In the genomic region with DNA sequence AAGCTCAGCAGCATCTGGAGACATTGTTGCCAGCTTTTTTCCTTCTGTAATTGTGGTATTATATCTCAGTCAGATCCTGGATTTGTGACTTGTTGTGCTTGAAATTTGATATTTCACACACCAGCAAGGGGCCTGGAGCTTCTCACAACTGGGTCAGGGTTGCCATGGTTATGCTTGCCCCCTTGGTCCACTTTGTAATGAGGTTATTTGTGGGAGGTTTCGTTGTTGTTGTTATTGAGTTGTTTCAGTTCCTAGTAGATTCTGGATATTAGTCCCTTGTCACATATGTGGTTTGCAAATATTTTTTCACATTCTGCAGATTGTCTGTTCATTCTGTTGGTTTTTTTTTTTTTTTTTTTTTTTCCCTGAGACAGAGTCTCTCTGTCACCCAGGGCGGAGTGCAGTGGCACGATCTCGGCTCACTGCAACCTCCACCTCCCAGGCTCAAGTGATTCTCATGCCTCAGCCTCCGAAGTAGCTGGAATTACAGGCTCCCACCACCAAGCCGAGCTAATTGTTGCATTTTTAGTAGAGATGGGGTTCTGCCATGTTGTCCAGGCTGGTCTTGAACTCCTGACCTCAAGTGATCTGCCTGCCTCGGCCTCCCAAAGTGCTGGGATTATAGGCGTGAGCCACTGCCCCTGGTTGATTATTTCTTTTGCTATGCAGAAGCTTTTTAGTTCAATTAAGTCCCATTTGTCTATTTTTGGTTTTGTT, we compare ENCODE assay signal across 12 cellular contexts.
A peak's percentile ranks its signal among the peaks of the same experiment; 100 is the strongest.
DNase-seq lines count a peak whose midpoint lies in the region; ATAC-seq and TF ChIP-seq lines count a peak whose summit lies in the region.
"Had no signal": no experiment of that assay in that cellular context is flagged by ENCODE, and none has a peak within 500 bp of the region (broad histone marks: within the 10 kb centered on the region; RNA-seq: fewer than 3 reads in every experiment).

No MANE protein-coding gene starts in this region.

- H3K9me3 Mint-ChIP-seq in IgD-negative memory B cell = peaks cover 0 to 11% (median 0%) of the 10 kb centered on the region in 3 donors
- peaks cover 0 to under 1% (median 0%) of the 10 kb centered on the region in 9 donors for H3K9me3 Mint-ChIP-seq in naive thymus-derived CD8-positive, alpha-beta T cell
- H3K9me3 Mint-ChIP-seq in activated naive CD8-positive, alpha-beta T cell treated with anti-CD3 and anti-CD28 coated beads, Interleukin-2, amount 50 U/mL, for 24 hours = peaks cover 3% of the 10 kb centered on the region

- peak overlapping the region in 3 of 4 donors; percentile 36 to 74 (median 66) for H3K4me3 Mint-ChIP-seq in IgD-negative memory B cell
- H3K4me3 Mint-ChIP-seq in naive thymus-derived CD8-positive, alpha-beta T cell = no peak overlapping the region
- no peak overlapping the region for H3K4me3 Mint-ChIP-seq in activated naive CD8-positive, alpha-beta T cell treated with anti-CD3 and anti-CD28 coated beads, Interleukin-2, amount 50 U/mL, for 24 hours

- peak overlapping the region; percentile 11 to 47 (median 26) for H3K27ac Mint-ChIP-seq in IgD-negative memory B cell
- H3K27ac Mint-ChIP-seq in naive thymus-derived CD8-positive, alpha-beta T cell = no peak overlapping the region
- H3K27ac Mint-ChIP-seq in activated naive CD8-positive, alpha-beta T cell treated with anti-CD3 and anti-CD28 coated beads, Interleukin-2, amount 50 U/mL, for 24 hours = no peak overlapping the region

- peaks cover 21 to 27% (median 21%) of the 10 kb centered on the region in 3 donors for H3K4me1 Mint-ChIP-seq in IgD-negative memory B cell
- no peaks in the 10 kb centered on the region for H3K4me1 Mint-ChIP-seq in naive thymus-derived CD8-positive, alpha-beta T cell
- no peaks in the 10 kb centered on the region for H3K4me1 Mint-ChIP-seq in activated naive CD8-positive, alpha-beta T cell treated with anti-CD3 and anti-CD28 coated beads, Interleukin-2, amount 50 U/mL, for 24 hours

- H3K27me3 Mint-ChIP-seq in IgD-negative memory B cell = peaks cover 15% of the 10 kb centered on the region
- H3K27me3 Mint-ChIP-seq in naive thymus-derived CD8-positive, alpha-beta T cell = peaks cover 0 to under 1% (median 0%) of the 10 kb centered on the region in 5 donors
- no peaks in the 10 kb centered on the region for H3K27me3 Mint-ChIP-seq in activated naive CD8-positive, alpha-beta T cell treated with anti-CD3 and anti-CD28 coated beads, Interleukin-2, amount 50 U/mL, for 24 hours

- ATAC-seq in GM19328 (IDR thresholded peaks at IDR 0.05; ENCODE audit: unreplicated experiment) = peak; percentile 90
- peak; percentile 90 for ATAC-seq in HG02840 (IDR thresholded peaks at IDR 0.05; ENCODE audit: low FRiP score, unreplicated experiment)
- ATAC-seq in naive thymus-derived CD8-positive, alpha-beta T cell = no peak
- no peak for ATAC-seq in SK-N-SH treated with all-trans-retinoic acid at 6 μM for 48 hours
- no peak for ATAC-seq in activated naive CD8-positive, alpha-beta T cell treated with anti-CD3 and anti-CD28 coated beads, Interleukin-2, amount 50 U/mL, for 24 hours
- ATAC-seq: left colon had no signal

- H3K36me3 Mint-ChIP-seq in IgD-negative memory B cell = peaks cover 2% of the 10 kb centered on the region
- peaks cover 0 to 1% (median 1%) of the 10 kb centered on the region in 3 donors for H3K36me3 Mint-ChIP-seq in naive thymus-derived CD8-positive, alpha-beta T cell
- H3K36me3 Mint-ChIP-seq in activated naive CD8-positive, alpha-beta T cell treated with anti-CD3 and anti-CD28 coated beads, Interleukin-2, amount 50 U/mL, for 24 hours (ENCODE audit: low read depth) = peaks cover 2% of the 10 kb centered on the region

- POLR2A ChIA-PET in naive thymus-derived CD8-positive, alpha-beta T cell (lab: Charles Lee) = no interaction called here

- DNase-seq in CD1c-positive myeloid dendritic cell (ENCODE audit: extremely low spot score) (peak; percentile 49), DMS114 treated with DMSO at 0.1 percent for 48 hours (lab: John Stamatoyannopoulos, UW; ENCODE audit: unreplicated experiment) (no peak)
- no peak for DNase-seq in naive thymus-derived CD8-positive, alpha-beta T cell
- DNase-seq in activated naive CD8-positive, alpha-beta T cell treated with anti-CD3 and anti-CD28 coated beads, Interleukin-2, amount 50 U/mL, for 24 hours = no peak
- DNase-seq: activated CD4-positive, alpha-beta T cell treated with anti-CD3 and anti-CD28 coated beads, Interleukin-2, amount 50 U/mL, for 1 hour; Kasumi-1; left colon; PC-9 had no signal

TF ChIP-seq in SK-N-SH treated with all-trans-retinoic acid at 6 μM for 48 hours, 23 proteins besides CTCF, POLR2A, EP300 and RAD21 (continues in another document):
- TF ChIP-seq ZC3H10 (CRISPR knock-in tag; IDR thresholded peaks at IDR 0.05) (no peak), TOX (CRISPR knock-in tag; IDR thresholded peaks at IDR 0.05; ENCODE audit: borderline replicate concordance) (no peak), OSR1 (CRISPR knock-in tag; IDR thresholded peaks at IDR 0.05) (no peak), ESRRG (CRISPR knock-in tag; IDR thresholded peaks at IDR 0.05) (no peak), ZNF70 (CRISPR knock-in tag; IDR thresholded peaks at IDR 0.05) (no peak), BACH2 (CRISPR knock-in tag; IDR thresholded peaks at IDR 0.05; ENCODE audit: borderline replicate concordance) (no peak), ARNTL (CRISPR knock-in tag; IDR thresholded peaks at IDR 0.05; ENCODE audit: borderline replicate concordance, low read depth) (no peak), SNAI2 (CRISPR knock-in tag; IDR thresholded peaks at IDR 0.05) (no peak), ZNF565 (CRISPR knock-in tag; conservative IDR thresholded peaks at IDR 0.05; ENCODE audit: low read depth) (no peak), CSDC2 (CRISPR knock-in tag; IDR thresholded peaks at IDR 0.05) (no peak), ZFP3 (CRISPR knock-in tag; IDR thresholded peaks at IDR 0.05) (no peak), PPARA (CRISPR knock-in tag; IDR thresholded peaks at IDR 0.05; ENCODE audit: borderline replicate concordance) (no peak), ISL1 (CRISPR knock-in tag; IDR thresholded peaks at IDR 0.05) (no peak)
- TF ChIP-seq, protein P1, sequence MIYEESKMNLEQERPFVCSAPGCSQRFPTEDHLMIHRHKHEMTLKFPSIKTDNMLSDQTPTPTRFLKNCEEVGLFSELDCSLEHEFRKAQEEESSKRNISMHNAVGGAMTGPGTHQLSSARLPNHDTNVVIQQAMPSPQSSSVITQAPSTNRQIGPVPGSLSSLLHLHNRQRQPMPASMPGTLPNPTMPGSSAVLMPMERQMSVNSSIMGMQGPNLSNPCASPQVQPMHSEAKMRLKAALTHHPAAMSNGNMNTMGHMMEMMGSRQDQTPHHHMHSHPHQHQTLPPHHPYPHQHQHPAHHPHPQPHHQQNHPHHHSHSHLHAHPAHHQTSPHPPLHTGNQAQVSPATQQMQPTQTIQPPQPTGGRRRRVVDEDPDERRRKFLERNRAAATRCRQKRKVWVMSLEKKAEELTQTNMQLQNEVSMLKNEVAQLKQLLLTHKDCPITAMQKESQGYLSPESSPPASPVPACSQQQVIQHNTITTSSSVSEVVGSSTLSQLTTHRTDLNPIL (CRISPR knock-in tag; IDR thresholded peaks at IDR 0.05; ENCODE audit: low read depth) = no peak
- TF ChIP-seq, protein P2, sequence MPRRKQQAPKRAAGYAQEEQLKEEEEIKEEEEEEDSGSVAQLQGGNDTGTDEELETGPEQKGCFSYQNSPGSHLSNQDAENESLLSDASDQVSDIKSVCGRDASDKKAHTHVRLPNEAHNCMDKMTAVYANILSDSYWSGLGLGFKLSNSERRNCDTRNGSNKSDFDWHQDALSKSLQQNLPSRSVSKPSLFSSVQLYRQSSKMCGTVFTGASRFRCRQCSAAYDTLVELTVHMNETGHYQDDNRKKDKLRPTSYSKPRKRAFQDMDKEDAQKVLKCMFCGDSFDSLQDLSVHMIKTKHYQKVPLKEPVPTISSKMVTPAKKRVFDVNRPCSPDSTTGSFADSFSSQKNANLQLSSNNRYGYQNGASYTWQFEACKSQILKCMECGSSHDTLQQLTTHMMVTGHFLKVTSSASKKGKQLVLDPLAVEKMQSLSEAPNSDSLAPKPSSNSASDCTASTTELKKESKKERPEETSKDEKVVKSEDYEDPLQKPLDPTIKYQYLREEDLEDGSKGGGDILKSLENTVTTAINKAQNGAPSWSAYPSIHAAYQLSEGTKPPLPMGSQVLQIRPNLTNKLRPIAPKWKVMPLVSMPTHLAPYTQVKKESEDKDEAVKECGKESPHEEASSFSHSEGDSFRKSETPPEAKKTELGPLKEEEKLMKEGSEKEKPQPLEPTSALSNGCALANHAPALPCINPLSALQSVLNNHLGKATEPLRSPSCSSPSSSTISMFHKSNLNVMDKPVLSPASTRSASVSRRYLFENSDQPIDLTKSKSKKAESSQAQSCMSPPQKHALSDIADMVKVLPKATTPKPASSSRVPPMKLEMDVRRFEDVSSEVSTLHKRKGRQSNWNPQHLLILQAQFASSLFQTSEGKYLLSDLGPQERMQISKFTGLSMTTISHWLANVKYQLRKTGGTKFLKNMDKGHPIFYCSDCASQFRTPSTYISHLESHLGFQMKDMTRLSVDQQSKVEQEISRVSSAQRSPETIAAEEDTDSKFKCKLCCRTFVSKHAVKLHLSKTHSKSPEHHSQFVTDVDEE (CRISPR knock-in tag; IDR thresholded peaks at IDR 0.05) = no peak
- TF ChIP-seq, protein P3, sequence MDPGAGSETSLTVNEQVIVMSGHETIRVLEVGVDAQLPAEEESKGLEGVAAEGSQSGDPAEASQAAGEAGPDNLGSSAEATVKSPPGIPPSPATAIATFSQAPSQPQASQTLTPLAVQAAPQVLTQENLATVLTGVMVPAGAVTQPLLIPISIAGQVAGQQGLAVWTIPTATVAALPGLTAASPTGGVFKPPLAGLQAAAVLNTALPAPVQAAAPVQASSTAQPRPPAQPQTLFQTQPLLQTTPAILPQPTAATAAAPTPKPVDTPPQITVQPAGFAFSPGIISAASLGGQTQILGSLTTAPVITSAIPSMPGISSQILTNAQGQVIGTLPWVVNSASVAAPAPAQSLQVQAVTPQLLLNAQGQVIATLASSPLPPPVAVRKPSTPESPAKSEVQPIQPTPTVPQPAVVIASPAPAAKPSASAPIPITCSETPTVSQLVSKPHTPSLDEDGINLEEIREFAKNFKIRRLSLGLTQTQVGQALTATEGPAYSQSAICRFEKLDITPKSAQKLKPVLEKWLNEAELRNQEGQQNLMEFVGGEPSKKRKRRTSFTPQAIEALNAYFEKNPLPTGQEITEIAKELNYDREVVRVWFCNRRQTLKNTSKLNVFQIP (CRISPR knock-in tag; IDR thresholded peaks at IDR 0.05; ENCODE audit: borderline replicate concordance, low read depth) = no peak

Comparison
In these comparisons a context has a peak if more than half of its experiments do, and no peak if none do; other contexts are left out.
1. ATAC-seq: peak in GM19328 (single experiment) and HG02840 (single experiment); none in naive thymus-derived CD8-positive, alpha-beta T cell (0 of 2), SK-N-SH treated with all-trans-retinoic acid at 6 μM for 48 hours (single experiment) and activated naive CD8-positive, alpha-beta T cell treated with anti-CD3 and anti-CD28 coated beads, Interleukin-2, amount 50 U/mL, for 24 hours (single experiment).
2. H3K27ac Mint-ChIP-seq: peak in IgD-negative memory B cell (3 of 3); none in naive thymus-derived CD8-positive, alpha-beta T cell (0 of 10) and activated naive CD8-positive, alpha-beta T cell treated with anti-CD3 and anti-CD28 coated beads, Interleukin-2, amount 50 U/mL, for 24 hours (single experiment).
3. H3K4me3 Mint-ChIP-seq: peak in IgD-negative memory B cell (3 of 4); none in naive thymus-derived CD8-positive, alpha-beta T cell (0 of 10) and activated naive CD8-positive, alpha-beta T cell treated with anti-CD3 and anti-CD28 coated beads, Interleukin-2, amount 50 U/mL, for 24 hours (single experiment).